Comparison of ENCODE assay signal across 33 cellular contexts in the genomic region with DNA sequence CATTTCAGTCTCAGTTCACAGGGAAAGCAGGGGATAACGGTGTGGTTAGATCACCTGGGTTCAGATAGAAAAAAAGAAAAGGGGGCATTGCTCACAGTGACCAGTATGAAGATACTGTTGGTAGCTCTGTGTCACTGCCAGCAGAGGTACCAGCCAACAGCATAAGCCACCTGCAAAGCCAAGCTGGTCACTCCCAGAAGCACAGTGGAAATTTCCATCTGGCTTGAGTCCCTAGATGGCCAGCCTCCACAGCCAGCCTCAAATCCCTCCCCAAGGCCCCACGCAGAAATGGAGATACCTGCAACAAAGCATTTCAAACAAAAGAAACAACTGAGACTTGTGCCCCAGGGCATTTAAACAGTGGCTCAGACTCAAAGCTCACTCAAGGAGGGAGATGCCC. TPM values are rescaled to one million over a fixed set of nuclear protein-coding genes. Genes with fewer than 3 reads are reported as not detected.
"Had no signal": no experiment of that assay in that cellular context is flagged by ENCODE, and none has a peak within 500 bp of the region (broad histone marks: within the 10 kb centered on the region; RNA-seq: fewer than 3 reads in every experiment).

No MANE protein-coding gene starts in this region.

- DNase-seq: cortex of kidney; effector CD8-positive, alpha-beta T cell; effector memory CD8-positive, alpha-beta T cell; endodermal cell; erythroblast; esophagus squamous epithelium; foreskin fibroblast; foreskin melanocyte; gastrocnemius medialis; glutamatergic neuron; head of caudate nucleus; heart right ventricle; hippocampal formation; left cardiac atrium; left lung; left ventricle myocardium superior; lower lobe of right lung; mesenchymal stem cell; mucosa of descending colon; naive B cell; naive thymus-derived CD8-positive, alpha-beta T cell had no signal

- H3K27me3 ChIP-seq: gastrocnemius medialis had no signal

- H3K36me3 ChIP-seq: esophagus squamous epithelium, gastrocnemius medialis, heart right ventricle, left lung, lower lobe of right lung had no signal

- FAIRE-seq: endometrium, islet of Langerhans, keratinocyte had no signal

- ATAC-seq: effector memory CD8-positive, alpha-beta T cell; esophagus mucosa; gastrocnemius medialis; heart right ventricle; left cardiac atrium; left lung; left ventricle myocardium superior; lower lobe of right lung; mucosa of descending colon; naive thymus-derived CD8-positive, alpha-beta T cell had no signal

- H3K4me3 ChIP-seq: esophagus squamous epithelium, gastrocnemius medialis, heart right ventricle, left lung, lower lobe of right lung, mucosa of descending colon had no signal

RNA-seq across cellular contexts. Expression of a gene that starts 11.6 kb away (rescaled TPM):
- total RNA-seq: dermis microvascular lymphatic vessel endothelial cell; endodermal cell; esophagus mucosa; esophagus squamous epithelium; gastrocnemius medialis; glomerular endothelial cell; heart right ventricle; kidney epithelial cell; left cardiac atrium; left lung; left ventricle myocardium superior; lower leg skin; lower lobe of right lung; lung microvascular endothelial cell; mesenteric fat pad; mesothelial cell of epicardium; mucosa of descending colon; myocyte; naive thymus-derived CD8-positive, alpha-beta T cell had no signal

RNA-seq across cellular contexts. Expression of a gene that starts 20.6 kb away (rescaled TPM):
- total RNA-seq: dermis microvascular lymphatic vessel endothelial cell; endodermal cell; esophagus mucosa; esophagus squamous epithelium; gastrocnemius medialis; glomerular endothelial cell; heart right ventricle; kidney epithelial cell; left cardiac atrium; left lung; left ventricle myocardium superior; lower leg skin; lower lobe of right lung; lung microvascular endothelial cell; mesenteric fat pad; mesothelial cell of epicardium; mucosa of descending colon; myocyte; naive thymus-derived CD8-positive, alpha-beta T cell had no signal

RNA-seq across cellular contexts. Expression of a gene that starts 26.5 kb away (rescaled TPM):
- total RNA-seq: dermis microvascular lymphatic vessel endothelial cell; endodermal cell; esophagus mucosa; esophagus squamous epithelium; gastrocnemius medialis; glomerular endothelial cell; heart right ventricle; kidney epithelial cell; left cardiac atrium; left lung; left ventricle myocardium superior; lower leg skin; lower lobe of right lung; lung microvascular endothelial cell; mesenteric fat pad; mesothelial cell of epicardium; mucosa of descending colon; myocyte; naive thymus-derived CD8-positive, alpha-beta T cell had no signal

RNA-seq across cellular contexts. Expression of a gene that starts 58.2 kb away (rescaled TPM):
- total RNA-seq: dermis microvascular lymphatic vessel endothelial cell; endodermal cell; esophagus mucosa; esophagus squamous epithelium; gastrocnemius medialis; glomerular endothelial cell; heart right ventricle; kidney epithelial cell; left cardiac atrium; left lung; left ventricle myocardium superior; lower leg skin; lower lobe of right lung; lung microvascular endothelial cell; mesenteric fat pad; mesothelial cell of epicardium; mucosa of descending colon; myocyte; naive thymus-derived CD8-positive, alpha-beta T cell had no signal
